ENCODE assay signal across 13 cellular contexts in genomic region chr10:8137272-8137680, GRCh38.
DNase-seq lines count a peak whose midpoint lies in the region; ATAC-seq lines count a peak whose summit lies in the region.
"Had no signal": no experiment of that assay in that cellular context is flagged by ENCODE, and none has a peak within 500 bp of the region (broad histone marks: within the 10 kb centered on the region; RNA-seq: fewer than 3 reads in every experiment).

No MANE protein-coding gene starts in this region.

- POLR2A ChIA-PET in CD8-positive, alpha-beta memory T cell (lab: Charles Lee) = interaction anchor here (0.9 to 1.6 kb wide), 2 partner anchors 76 to 195 kb away, joined by 3 to 4 read pairs; no protein-coding TSS in a partner anchor

- H3K4me3 ChIP-seq in CD8-positive, alpha-beta memory T cell (ENCODE audit: low read length) = peak overlapping the region; percentile 59

- peak in 2 of 5 donors; percentile 15 to 35 for DNase-seq in CD8-positive, alpha-beta memory T cell
- peak; percentile 26 to 27 for DNase-seq in activated CD4-positive, alpha-beta T cell treated with anti-CD3 and anti-CD28 coated beads, Interleukin-2, amount 50 U/mL, for 4 hours
- DNase-seq in stimulated activated CD4-positive, alpha-beta T cell treated with anti-CD3 and anti-CD28 coated beads, Interleukin-2, amount 100 ng/mL, for 4 hours (ENCODE audit: low read depth) = peak; percentile 19
- DNase-seq in occipital lobe (lab: John Stamatoyannopoulos, UW) (no peak), 8988T (no peak), amniotic stem cell (lab: John Stamatoyannopoulos, UW) (no peak)
- DNase-seq: dermis blood vessel endothelial cell, IMR-90, NCI-H1436, NCI-H524 treated with DMSO at 0.1 percent for 48 hours, nucleus accumbens had no signal

- H3K4me3 Mint-ChIP-seq in CD8-positive, alpha-beta memory T cell = peak overlapping the region; percentile 41 to 94 (median 79)
- peak overlapping the region; percentile 88 for H3K4me3 Mint-ChIP-seq in activated naive CD4-positive, alpha-beta T cell treated with anti-CD3 and anti-CD28 coated beads, Interleukin-2, amount 50 U/mL, for 24 hours

- no peak for ATAC-seq in GM18511 (IDR thresholded peaks at IDR 0.05; ENCODE audit: unreplicated experiment)

- no peaks in the 10 kb centered on the region for H3K36me3 ChIP-seq in CD8-positive, alpha-beta memory T cell (ENCODE audit: insufficient read depth, low read length)

- H3K27ac ChIP-seq in CD8-positive, alpha-beta memory T cell (ENCODE audit: low read depth, low read length) = no peak overlapping the region

- peak overlapping the region; percentile 64 to 98 (median 92) for H3K27ac Mint-ChIP-seq in CD8-positive, alpha-beta memory T cell
- peak overlapping the region; percentile 82 for H3K27ac Mint-ChIP-seq in activated naive CD4-positive, alpha-beta T cell treated with anti-CD3 and anti-CD28 coated beads, Interleukin-2, amount 50 U/mL, for 24 hours

- peaks cover 32 to 41% (median 37%) of the 10 kb centered on the region in 3 donors for H3K4me1 Mint-ChIP-seq in CD8-positive, alpha-beta memory T cell
- H3K4me1 Mint-ChIP-seq in activated naive CD4-positive, alpha-beta T cell treated with anti-CD3 and anti-CD28 coated beads, Interleukin-2, amount 50 U/mL, for 24 hours = peaks cover 50% of the 10 kb centered on the region

- H3K27me3 ChIP-seq in CD8-positive, alpha-beta memory T cell (ENCODE audit: insufficient read depth, low read length, poor library complexity, severe bottlenecking) = no peaks in the 10 kb centered on the region

- CTCF ChIA-PET in CD8-positive, alpha-beta memory T cell (lab: Charles Lee) = no interaction called here

- H3K9me3 ChIP-seq in CD8-positive, alpha-beta memory T cell (ENCODE audit: low read length) = no peaks in the 10 kb centered on the region

- peaks cover 0 to 8% (median 3%) of the 10 kb centered on the region in 3 donors for H3K36me3 Mint-ChIP-seq in CD8-positive, alpha-beta memory T cell
- no peaks in the 10 kb centered on the region for H3K36me3 Mint-ChIP-seq in activated naive CD4-positive, alpha-beta T cell treated with anti-CD3 and anti-CD28 coated beads, Interleukin-2, amount 50 U/mL, for 24 hours

- peaks cover 16% of the 10 kb centered on the region for H3K4me1 ChIP-seq in CD8-positive, alpha-beta memory T cell (ENCODE audit: insufficient read depth, low read length)

- no peaks in the 10 kb centered on the region for H3K9me3 Mint-ChIP-seq in CD8-positive, alpha-beta memory T cell
- no peaks in the 10 kb centered on the region for H3K9me3 Mint-ChIP-seq in activated naive CD4-positive, alpha-beta T cell treated with anti-CD3 and anti-CD28 coated beads, Interleukin-2, amount 50 U/mL, for 24 hours

- peaks cover 12 to 17% of the 10 kb centered on the region in 2 donors for H3K27me3 Mint-ChIP-seq in CD8-positive, alpha-beta memory T cell
- H3K27me3 Mint-ChIP-seq in activated naive CD4-positive, alpha-beta T cell treated with anti-CD3 and anti-CD28 coated beads, Interleukin-2, amount 50 U/mL, for 24 hours = no peaks in the 10 kb centered on the region

Comparison
In these comparisons a context has a peak if more than half of its experiments do, and no peak if none do; other contexts are left out.
1. DNase-seq: peak in activated CD4-positive, alpha-beta T cell treated with anti-CD3 and anti-CD28 coated beads, Interleukin-2, amount 50 U/mL, for 4 hours (2 of 2) and stimulated activated CD4-positive, alpha-beta T cell treated with anti-CD3 and anti-CD28 coated beads, Interleukin-2, amount 100 ng/mL, for 4 hours (single experiment); none in occipital lobe (single experiment), 8988T (single experiment) and amniotic stem cell (single experiment).